ENCODE assay signal across 1 cellular context in the genomic region with DNA sequence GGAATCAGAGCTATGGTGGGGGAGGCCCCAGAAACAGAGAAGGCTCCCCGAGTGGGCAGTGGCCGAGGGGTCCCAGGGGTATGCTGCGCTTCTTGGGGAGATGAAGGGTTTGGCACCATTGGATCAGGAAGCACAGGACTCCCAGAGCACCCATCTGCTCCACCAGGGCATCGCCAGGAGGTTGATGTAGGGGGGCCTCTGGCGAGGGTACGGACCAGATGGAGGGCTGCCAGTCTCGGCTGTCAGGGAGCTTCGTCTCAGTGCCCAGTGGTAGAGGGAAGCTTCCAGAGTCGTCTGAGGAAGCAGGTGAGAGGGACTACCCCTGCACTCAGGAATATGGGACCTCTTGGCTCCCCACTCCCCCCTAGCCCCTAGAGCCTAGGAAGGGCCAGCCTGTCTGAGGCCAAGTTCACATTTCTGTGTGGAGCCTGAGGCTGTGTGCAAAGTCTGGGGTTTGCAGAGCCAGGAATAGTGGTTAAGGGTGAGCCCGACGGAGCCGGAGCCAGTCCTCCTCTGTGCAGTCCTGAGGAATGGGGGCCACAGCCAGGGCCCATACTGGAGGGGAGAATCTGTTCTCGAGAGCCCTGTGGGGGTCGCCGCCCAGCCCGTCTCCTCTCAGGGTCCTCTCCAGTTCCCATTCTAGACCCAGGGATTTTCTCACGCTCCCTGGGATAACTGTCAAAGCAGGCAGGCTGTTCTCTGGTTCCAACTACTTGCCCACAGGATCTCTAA.
TF ChIP-seq lines count a peak whose summit lies in the region.

No MANE protein-coding gene starts in this region.

TF ChIP-seq in HepG2, 621 proteins besides CTCF, POLR2A, EP300 and RAD21:
- TF ChIP-seq DNMT1 (CRISPR knock-in tag; IDR thresholded peaks at IDR 0.05): no peak
- no peak for TF ChIP-seq ZNF44 (CRISPR knock-in tag; IDR thresholded peaks at IDR 0.05)
- no peak for TF ChIP-seq PAX8 (CRISPR knock-in tag; IDR thresholded peaks at IDR 0.05; ENCODE audit: borderline replicate concordance)
- TF ChIP-seq KLF6 (CRISPR knock-in tag; IDR thresholded peaks at IDR 0.05): no peak
- no peak for TF ChIP-seq HNRNPK (IDR thresholded peaks at IDR 0.05; ENCODE audit: low read depth, low read length, poor library complexity, severe bottlenecking)
- no peak for TF ChIP-seq ZNF552 (CRISPR knock-in tag; IDR thresholded peaks at IDR 0.05; ENCODE audit: borderline replicate concordance)
- TF ChIP-seq TARDBP (CRISPR knock-in tag; IDR thresholded peaks at IDR 0.05): no peak
- no peak for TF ChIP-seq ATF4 (CRISPR knock-in tag; IDR thresholded peaks at IDR 0.05)
- no peak for TF ChIP-seq MTF2 (CRISPR knock-in tag; IDR thresholded peaks at IDR 0.05; ENCODE audit: borderline replicate concordance)
